40 cellular contexts compared by ENCODE assay signal in the genomic region with DNA sequence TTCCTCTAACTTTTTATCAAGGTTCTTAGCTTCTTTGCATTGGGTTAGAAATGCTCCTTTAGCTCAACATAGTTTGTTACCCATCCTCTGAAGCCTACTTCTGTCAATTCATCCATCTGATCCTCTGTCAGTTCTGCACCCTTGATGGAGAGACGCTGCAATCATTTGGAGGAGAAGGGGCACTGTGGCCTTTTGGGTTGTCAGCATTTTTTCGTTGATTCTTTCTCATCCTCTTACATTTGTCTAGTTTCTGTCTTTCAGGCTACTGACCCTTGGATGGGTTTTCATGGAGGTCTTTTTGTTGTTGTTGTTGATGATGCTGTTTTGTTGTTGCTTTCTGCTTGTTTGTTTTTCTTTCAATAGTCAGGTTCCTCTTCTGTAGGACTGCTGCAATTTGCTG.
"Had no signal": no experiment of that assay in that cellular context is flagged by ENCODE, and none has a peak within 500 bp of the region (broad histone marks: within the 10 kb centered on the region; RNA-seq: fewer than 3 reads in every experiment).

No MANE protein-coding gene starts in this region.

- H3K27ac ChIP-seq: adrenal gland, ascending aorta, body of pancreas, brain microvascular endothelial cell, breast epithelium, cardiac muscle cell had no signal

- H3K4me1 Mint-ChIP-seq: activated naive CD4-positive, alpha-beta T cell treated with anti-CD3 and anti-CD28 coated beads, Interleukin-2, amount 10 ng/mL, durations not matched to agents 7 days and 5 days; activated naive CD4-positive, alpha-beta T cell treated with anti-CD3 and anti-CD28 coated beads, Interleukin-2, amount 50 U/mL, for 24 hours; activated naive CD8-positive, alpha-beta T cell treated with anti-CD3 and anti-CD28 coated beads for 36 hours; activated naive CD8-positive, alpha-beta T cell treated with anti-CD3 and anti-CD28 coated beads, Interleukin-2, amount 10 ng/mL, durations not matched to agents 7 days and 5 days; activated naive CD8-positive, alpha-beta T cell treated with anti-CD3 and anti-CD28 coated beads, Interleukin-2, amount 50 U/mL, for 24 hours; activated T-helper 17 cell treated with anti-CD3 and anti-CD28 coated beads, Interleukin-2, amount 50 U/mL, for 72 hours; brain; central memory CD8-positive, alpha-beta T cell had no signal

- ATAC-seq: activated naive CD4-positive, alpha-beta T cell treated with anti-CD3 and anti-CD28 coated beads, Interleukin-2, amount 50 U/mL, for 72 hours; activated naive CD8-positive, alpha-beta T cell treated with anti-CD3 and anti-CD28 coated beads, Interleukin-2, amount 50 U/mL, for 24 hours; activated T-cell treated with anti-CD3 and anti-CD28 coated beads, Interleukin-2, amount 50 U/mL, for 4 hours; activated T-cell treated with anti-CD3 and anti-CD28 coated beads, Interleukin-2, amount 50 U/mL, for 72 hours; activated T-helper 17 cell treated with anti-CD3 and anti-CD28 coated beads, Interleukin-2, amount 50 U/mL, for 72 hours; body of pancreas had no signal

- H3K36me3 Mint-ChIP-seq: activated naive CD4-positive, alpha-beta T cell treated with anti-CD3 and anti-CD28 coated beads, Interleukin-2, amount 10 ng/mL, durations not matched to agents 7 days and 5 days; activated naive CD4-positive, alpha-beta T cell treated with anti-CD3 and anti-CD28 coated beads, Interleukin-2, amount 50 U/mL, for 24 hours; activated naive CD8-positive, alpha-beta T cell treated with anti-CD3 and anti-CD28 coated beads, Interleukin-2, amount 10 ng/mL, durations not matched to agents 7 days and 5 days; brain had no signal

- H3K27ac Mint-ChIP-seq: activated naive CD4-positive, alpha-beta T cell treated with anti-CD3 and anti-CD28 coated beads for 36 hours; activated naive CD4-positive, alpha-beta T cell treated with anti-CD3 and anti-CD28 coated beads, Interleukin-2, amount 10 ng/mL, durations not matched to agents 7 days and 5 days; activated naive CD4-positive, alpha-beta T cell treated with anti-CD3 and anti-CD28 coated beads, Interleukin-2, amount 50 U/mL, for 24 hours; activated naive CD4-positive, alpha-beta T cell treated with anti-CD3 and anti-CD28 coated beads, Interleukin-2, amount 50 U/mL, for 72 hours; activated naive CD8-positive, alpha-beta T cell; activated naive CD8-positive, alpha-beta T cell treated with anti-CD3 and anti-CD28 coated beads for 36 hours; activated naive CD8-positive, alpha-beta T cell treated with anti-CD3 and anti-CD28 coated beads, Interleukin-2, amount 10 ng/mL, durations not matched to agents 7 days and 5 days; activated naive CD8-positive, alpha-beta T cell treated with anti-CD3 and anti-CD28 coated beads, Interleukin-2, amount 50 U/mL, for 24 hours; activated T-cell treated with anti-CD3 and anti-CD28 coated beads, Interleukin-2, amount 50 U/mL, for 24 hours; activated T-cell treated with anti-CD3 and anti-CD28 coated beads, Interleukin-2, amount 50 U/mL, for 72 hours; activated T-helper 1 cell treated with anti-CD3 and anti-CD28 coated beads, Interleukin-12 subunit alpha, Interleukin-12 subunit beta, Interleukin-2, Interleukin-4 antibody, amounts not matched to agents 30 ng/mL and 10 ng/mL and 1 ng/mL, durations not matched to agents 14 hours and 24 hours and 36 hours; activated T-helper 17 cell treated with anti-CD3 and anti-CD28 coated beads, Interleukin-2, amount 50 U/mL, for 72 hours; activated T-helper 2 cell treated with anti-CD3 and anti-CD28 coated beads, Interferon-gamma antibody, Interleukin-2, Interleukin-4, amounts not matched to agents 10 μg/mL and 5 μg/mL and 100 μg/mL, durations not matched to agents 14 hours and 24 hours and 36 hours; brain had no signal

- H3K36me3 ChIP-seq: adrenal gland, ascending aorta, brain microvascular endothelial cell, breast epithelium, cardiac muscle cell had no signal

- H3K27me3 ChIP-seq: adrenal gland, ascending aorta, body of pancreas, brain microvascular endothelial cell, breast epithelium, cardiac muscle cell had no signal

- H3K4me1 ChIP-seq: adrenal gland, ascending aorta, body of pancreas, breast epithelium had no signal

- H3K4me3 ChIP-seq: adrenal gland, ascending aorta, body of pancreas, breast epithelium, cardiac muscle cell had no signal

- DNase-seq: activated effector memory CD4-positive, alpha-beta T cell treated with anti-CD3 and anti-CD28 coated beads, Interleukin-2, amount 50 U/mL, for 16 hours; activated effector memory CD4-positive, alpha-beta T cell treated with Interleukin-2 at 50 U/mL for 16 hours; activated gamma-delta T cell; activated gamma-delta T cell treated with Interleukin-2 at 50 U/mL for 16 hours; activated naive CD4-positive, alpha-beta T cell; activated naive CD4-positive, alpha-beta T cell treated with anti-CD3 and anti-CD28 coated beads for 36 hours; activated naive CD4-positive, alpha-beta T cell treated with anti-CD3 and anti-CD28 coated beads, Interleukin-2, amount 10 ng/mL, durations not matched to agents 7 days and 5 days; activated naive CD4-positive, alpha-beta T cell treated with anti-CD3 and anti-CD28 coated beads, Interleukin-2, amount 50 U/mL, for 16 hours; activated naive CD4-positive, alpha-beta T cell treated with Interleukin-2 at 50 U/mL for 16 hours; activated naive CD8-positive, alpha-beta T cell treated with anti-CD3 and anti-CD28 coated beads for 36 hours; activated naive CD8-positive, alpha-beta T cell treated with anti-CD3 and anti-CD28 coated beads, Interleukin-2, amount 10 ng/mL, durations not matched to agents 7 days and 5 days; activated naive CD8-positive, alpha-beta T cell treated with anti-CD3 and anti-CD28 coated beads, Interleukin-2, amount 50 U/mL, for 24 hours; activated T-cell treated with anti-CD3 and anti-CD28 coated beads, Interleukin-2, amount 50 U/mL, for 1 hour; activated T-cell treated with anti-CD3 and anti-CD28 coated beads, Interleukin-2, amount 50 U/mL, for 24 hours; activated T-cell treated with anti-CD3 and anti-CD28 coated beads, Interleukin-2, amount 50 U/mL, for 4 hours; activated T-cell treated with anti-CD3 and anti-CD28 coated beads, Interleukin-2, amount 50 U/mL, for 48 hours; activated T-cell treated with anti-CD3 and anti-CD28 coated beads, Interleukin-2, amount 50 U/mL, for 72 hours; adrenal gland; amniotic stem cell; amygdala; anterior cingulate cortex; aorta; body of pancreas; brain microvascular endothelial cell; caudate nucleus; central memory CD4-positive, alpha-beta T cell; cerebellar nuclear complex had no signal

- H3K9me3 ChIP-seq: adrenal gland had no signal

- FAIRE-seq: astrocyte, bronchial epithelial cell had no signal

- H3K27me3 Mint-ChIP-seq: activated naive CD4-positive, alpha-beta T cell treated with anti-CD3 and anti-CD28 coated beads, Interleukin-2, amount 10 ng/mL, durations not matched to agents 7 days and 5 days had no signal

- H3K4me3 Mint-ChIP-seq: activated naive CD4-positive, alpha-beta T cell treated with anti-CD3 and anti-CD28 coated beads for 36 hours; activated naive CD4-positive, alpha-beta T cell treated with anti-CD3 and anti-CD28 coated beads, Interleukin-2, amount 10 ng/mL, durations not matched to agents 7 days and 5 days; activated naive CD4-positive, alpha-beta T cell treated with anti-CD3 and anti-CD28 coated beads, Interleukin-2, amount 50 U/mL, for 24 hours; activated naive CD8-positive, alpha-beta T cell; activated naive CD8-positive, alpha-beta T cell treated with anti-CD3 and anti-CD28 coated beads for 36 hours; activated naive CD8-positive, alpha-beta T cell treated with anti-CD3 and anti-CD28 coated beads, Interleukin-2, amount 10 ng/mL, durations not matched to agents 7 days and 5 days; activated naive CD8-positive, alpha-beta T cell treated with anti-CD3 and anti-CD28 coated beads, Interleukin-2, amount 50 U/mL, for 24 hours; activated T-cell treated with anti-CD3 and anti-CD28 coated beads, Interleukin-2, amount 50 U/mL, for 24 hours; activated T-cell treated with anti-CD3 and anti-CD28 coated beads, Interleukin-2, amount 50 U/mL, for 4 hours; activated T-cell treated with anti-CD3 and anti-CD28 coated beads, Interleukin-2, amount 50 U/mL, for 72 hours; activated T-helper 1 cell treated with anti-CD3 and anti-CD28 coated beads, Interleukin-12 subunit alpha, Interleukin-12 subunit beta, Interleukin-2, Interleukin-4 antibody, amounts not matched to agents 30 ng/mL and 10 ng/mL and 1 ng/mL, durations not matched to agents 14 hours and 24 hours and 36 hours; activated T-helper 17 cell treated with anti-CD3 and anti-CD28 coated beads, Interleukin-2, amount 50 U/mL, for 72 hours; brain; central memory CD8-positive, alpha-beta T cell had no signal

- H3K9me3 Mint-ChIP-seq: activated naive CD4-positive, alpha-beta T cell treated with anti-CD3 and anti-CD28 coated beads, Interleukin-2, amount 10 ng/mL, durations not matched to agents 7 days and 5 days had no signal
